In the genomic region with DNA sequence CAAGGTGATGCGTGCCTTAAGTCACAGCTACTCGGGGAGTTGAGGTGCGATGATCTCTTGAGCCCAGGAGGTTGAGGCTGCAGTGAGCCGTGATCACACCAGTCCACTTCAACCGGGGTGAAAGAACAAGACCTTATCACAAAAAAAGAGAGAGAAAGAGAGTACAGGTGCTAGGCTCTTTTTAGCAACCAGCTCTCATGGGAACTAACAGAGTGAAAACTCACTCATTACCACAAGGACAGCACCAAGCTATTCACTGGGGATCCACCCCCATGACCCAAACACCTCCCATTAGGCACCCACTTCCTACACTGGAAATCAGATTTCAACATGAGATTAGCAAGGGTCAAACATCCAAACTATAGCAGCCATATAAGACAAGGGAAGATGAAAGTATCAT, we compare ENCODE assay signal across 17 cellular contexts.
DNase-seq lines count a peak whose midpoint lies in the region; ATAC-seq lines count a peak whose summit lies in the region.
"Had no signal": no experiment of that assay in that cellular context is flagged by ENCODE, and none has a peak within 500 bp of the region (broad histone marks: within the 10 kb centered on the region; RNA-seq: fewer than 3 reads in every experiment).

No MANE protein-coding gene starts in this region.

- peaks cover 2% of the 10 kb centered on the region for H3K27me3 Mint-ChIP-seq in activated CD4-positive, alpha-beta memory T cell treated with anti-CD3 and anti-CD28 coated beads for 36 hours

- no peaks in the 10 kb centered on the region for H3K36me3 Mint-ChIP-seq in activated CD4-positive, alpha-beta memory T cell treated with anti-CD3 and anti-CD28 coated beads for 36 hours
- H3K36me3 Mint-ChIP-seq: natural killer cell treated with Interleukin-12 subunit alpha and Interleukin-12 subunit beta and Interleukin-15 and Interleukin-18, amount 100 ng/mL, for 72 hours had no signal

- H3K9me3 Mint-ChIP-seq in activated CD4-positive, alpha-beta memory T cell treated with anti-CD3 and anti-CD28 coated beads for 36 hours: no peaks in the 10 kb centered on the region
- H3K9me3 Mint-ChIP-seq: natural killer cell treated with Interleukin-12 subunit alpha and Interleukin-12 subunit beta and Interleukin-15 and Interleukin-18, amount 100 ng/mL, for 72 hours had no signal

- H3K4me3 Mint-ChIP-seq in activated CD4-positive, alpha-beta memory T cell treated with anti-CD3 and anti-CD28 coated beads for 36 hours: no peak overlapping the region
- H3K4me3 Mint-ChIP-seq: H9; natural killer cell treated with Interleukin-12 subunit alpha and Interleukin-12 subunit beta and Interleukin-15 and Interleukin-18, amount 100 ng/mL, for 72 hours had no signal

- H3K27ac Mint-ChIP-seq in activated CD4-positive, alpha-beta memory T cell treated with anti-CD3 and anti-CD28 coated beads for 36 hours: no peak overlapping the region
- H3K27ac Mint-ChIP-seq: H9; natural killer cell treated with Interleukin-12 subunit alpha and Interleukin-12 subunit beta and Interleukin-15 and Interleukin-18, amount 100 ng/mL, for 72 hours had no signal

- DNase-seq in activated CD4-positive, alpha-beta memory T cell treated with anti-CD3 and anti-CD28 coated beads for 36 hours: no peak
- DNase-seq in ureter (ENCODE audit: low spot score) (no peak), nucleus accumbens (lab: John Stamatoyannopoulos, UW) (no peak)
- DNase-seq in stimulated activated CD8-positive, alpha-beta memory T cell treated with anti-CD3 and anti-CD28 coated beads, Interleukin-4, amount 100 ng/mL, for 48 hours: no peak
- DNase-seq: activated T-cell treated with anti-CD3 and anti-CD28 coated beads, Interleukin-2, amount 50 U/mL, for 1 hour; aorta; COR-L47; effector CD4-positive, alpha-beta T cell; H9; NCI-H187; testis had no signal

- H3K4me1 Mint-ChIP-seq in activated CD4-positive, alpha-beta memory T cell treated with anti-CD3 and anti-CD28 coated beads for 36 hours (ENCODE audit: low read depth): no peaks in the 10 kb centered on the region

- intact Hi-C loops in activated CD4-positive, alpha-beta memory T cell treated with anti-CD3 and anti-CD28 coated beads for 36 hours (cut with micrococcal nuclease): no loop called here

- peak; percentile 72 for ATAC-seq in GM19035 (IDR thresholded peaks at IDR 0.05; ENCODE audit: unreplicated experiment)
- ATAC-seq in GM21737 (IDR thresholded peaks at IDR 0.05; ENCODE audit: unreplicated experiment): peak; percentile 77
- peak; percentile 76 for ATAC-seq in HG03103 (IDR thresholded peaks at IDR 0.05; ENCODE audit: low read depth, unreplicated experiment)
- ATAC-seq: activated CD4-positive, CD25-positive, alpha-beta regulatory T cell treated with anti-CD3 and anti-CD28 coated beads, Interleukin-2, amount 50 U/mL, for 24 hours; gastroesophageal sphincter; natural killer cell treated with Interleukin-12 subunit alpha and Interleukin-12 subunit beta and Interleukin-15 and Interleukin-18, amount 100 ng/mL, for 72 hours had no signal

- POLR2A ChIA-PET in activated CD4-positive, alpha-beta memory T cell treated with anti-CD3 and anti-CD28 coated beads for 36 hours (lab: Charles Lee): no interaction called here

- CTCF ChIA-PET in activated CD4-positive, alpha-beta memory T cell treated with anti-CD3 and anti-CD28 coated beads for 36 hours (lab: Charles Lee): interaction anchor here (0.5 to 0.6 kb wide), 2 partner anchors 181 to 839 kb away, joined by 3 read pairs; no protein-coding TSS in a partner anchor
